In the genomic region with DNA sequence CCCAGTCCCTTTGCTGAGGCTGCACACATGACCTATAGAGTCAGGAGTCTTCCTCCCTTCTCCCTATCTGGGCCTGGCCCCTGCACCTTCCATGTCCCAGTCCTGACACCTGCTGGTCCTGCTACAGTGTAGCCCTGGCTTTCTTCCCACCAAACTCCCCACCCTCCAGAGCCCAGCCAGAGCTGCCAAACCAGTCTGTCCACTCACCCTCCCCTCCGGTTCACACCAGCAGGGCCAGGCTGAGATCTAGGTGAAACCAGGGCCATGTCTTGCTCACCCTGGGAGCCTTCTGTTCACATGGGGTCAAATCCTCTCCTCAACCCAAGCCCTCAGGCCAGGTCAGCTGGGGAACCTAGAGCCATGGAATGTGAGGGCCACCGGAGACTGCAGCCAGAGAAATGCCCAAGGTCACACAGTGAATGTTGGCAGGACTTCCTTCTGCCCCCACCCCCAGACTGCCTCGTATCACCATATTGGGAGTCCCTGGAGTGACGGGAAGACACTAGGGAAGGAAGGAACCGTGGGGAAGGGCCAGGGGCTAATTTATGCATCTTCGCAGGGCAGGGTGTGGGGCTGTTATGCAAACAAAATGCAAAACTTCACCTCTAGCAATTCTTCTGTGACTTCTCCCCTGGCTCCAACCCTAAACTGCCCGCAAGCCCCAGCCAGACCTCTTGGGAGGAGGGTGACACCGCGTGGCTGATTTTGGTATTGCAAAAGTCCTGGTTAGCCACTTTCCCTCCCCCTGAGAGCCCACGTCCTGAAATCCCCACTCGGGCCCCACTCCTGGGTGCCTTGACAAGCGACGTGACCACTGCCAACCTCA, we compare ENCODE assay signal across 8 cellular contexts. TPM values are rescaled to one million over a fixed set of nuclear protein-coding genes. Genes with fewer than 3 reads are reported as not detected.
DNase-seq lines count a peak whose midpoint lies in the region; ATAC-seq and TF ChIP-seq lines count a peak whose summit lies in the region.

No MANE protein-coding gene starts in this region.

- peaks cover 9 to 48% (median 44%) of the 10 kb centered on the region in 5 donors for H3K4me1 ChIP-seq in subcutaneous abdominal adipose tissue (ENCODE audit: control insufficient read depth in 5 of 5, insufficient read depth in 5 of 5, low read length in 5 of 5)

- H3K4me2 ChIP-seq in neural cell (ENCODE audit: low read length), result no peak overlapping the region

- H3K4me3 Mint-ChIP-seq in activated T-helper 17 cell treated with anti-CD3 and anti-CD28 coated beads, Interleukin-2, amount 50 U/mL, for 72 hours, result no peak overlapping the region

- H3K27me3 Mint-ChIP-seq in activated T-helper 17 cell treated with anti-CD3 and anti-CD28 coated beads, Interleukin-2, amount 50 U/mL, for 72 hours, result peaks cover 14% of the 10 kb centered on the region

- H3K9me3 ChIP-seq in neural cell (ENCODE audit: low read length) (no peaks in the 10 kb centered on the region), subcutaneous abdominal adipose tissue (ENCODE audit: control insufficient read depth in 5 of 5, low read length in 5 of 5) (no peaks in the 10 kb centered on the region)

- TF ChIP-seq EP300 in neural cell (conservative IDR thresholded peaks at IDR 0.05; ENCODE audit: poor library complexity, severe bottlenecking), result no peak

- no peaks in the 10 kb centered on the region for H3K79me2 ChIP-seq in neural cell (replicated peaks; ENCODE audit: insufficient read depth, low read length)

- no peak overlapping the region for H2AFZ ChIP-seq in neural cell (ENCODE audit: low read depth, low read length)

- H3K4me1 Mint-ChIP-seq in activated T-helper 17 cell treated with anti-CD3 and anti-CD28 coated beads, Interleukin-2, amount 50 U/mL, for 72 hours, result no peaks in the 10 kb centered on the region

- DNase-seq in ELR (ENCODE audit: low read depth), result peak; percentile 76
- DNase-seq in OCI-M1 (lab: John Stamatoyannopoulos, UW), result peak; percentile 76
- DNase-seq in foreskin melanocyte, result peak; percentile 73

- no peak overlapping the region for H3K27ac Mint-ChIP-seq in activated T-helper 17 cell treated with anti-CD3 and anti-CD28 coated beads, Interleukin-2, amount 50 U/mL, for 72 hours

- H3F3A ChIP-seq in neural cell (ENCODE audit: insufficient read depth, low read length, poor library complexity, severe bottlenecking), result no peaks in the 10 kb centered on the region

- no peaks in the 10 kb centered on the region for H4K20me1 ChIP-seq in neural cell (ENCODE audit: insufficient read depth)

- peak; percentile 65 for ATAC-seq in HG03354 (IDR thresholded peaks at IDR 0.05; ENCODE audit: poor library complexity, severe bottlenecking, unreplicated experiment)
- ATAC-seq in activated T-helper 17 cell treated with anti-CD3 and anti-CD28 coated beads, Interleukin-2, amount 50 U/mL, for 72 hours (replicated peaks), result peak; percentile 59
- ATAC-seq in HG02840 (IDR thresholded peaks at IDR 0.05; ENCODE audit: low FRiP score, unreplicated experiment), result no peak

- H3K4me3 ChIP-seq in neural cell (ENCODE audit: low read length), result no peak overlapping the region
- peak overlapping the region in 4 of 5 donors; percentile 29 to 41 (median 33) for H3K4me3 ChIP-seq in subcutaneous abdominal adipose tissue (ENCODE audit: low read depth in 1 of 5, low read length in 5 of 5)

- H3K9me2 ChIP-seq in neural cell (ENCODE audit: insufficient read depth, low read length), result no peaks in the 10 kb centered on the region

- peak; percentile 85 for TF ChIP-seq RAD21 in neural cell (conservative IDR thresholded peaks at IDR 0.05)

- H3K27ac ChIP-seq in neural cell (ENCODE audit: low read length), result no peak overlapping the region
- peak overlapping the region; percentile 87 for H3K27ac ChIP-seq in subcutaneous abdominal adipose tissue (ENCODE audit: low read depth, low read length)

- peak; percentile 88 for TF ChIP-seq CTCF in neural cell (IDR thresholded peaks at IDR 0.05; ENCODE audit: poor library complexity, severe bottlenecking)

- H3K36me3 ChIP-seq in neural cell (ENCODE audit: insufficient read depth, low read length) (no peaks in the 10 kb centered on the region), subcutaneous abdominal adipose tissue (ENCODE audit: control insufficient read depth in 5 of 5, insufficient read depth in 5 of 5, low read length in 5 of 5) (peaks cover 0 to 38% (median 23%) of the 10 kb centered on the region in 5 donors)

- H3K27me3 ChIP-seq in neural cell (ENCODE audit: insufficient read depth, low read depth, low read length) (no peaks in the 10 kb centered on the region), subcutaneous abdominal adipose tissue (ENCODE audit: control insufficient read depth in 5 of 5, insufficient read depth in 4 of 5, low read length in 5 of 5) (no peaks in the 10 kb centered on the region)

- H3K36me3 Mint-ChIP-seq in activated T-helper 17 cell treated with anti-CD3 and anti-CD28 coated beads, Interleukin-2, amount 50 U/mL, for 72 hours (ENCODE audit: low read depth), result no peaks in the 10 kb centered on the region

- H3K9ac ChIP-seq in neural cell (ENCODE audit: low read length), result no peak overlapping the region
- peak overlapping the region in 3 of 5 donors; percentile 41 to 57 (median 50) for H3K9ac ChIP-seq in subcutaneous abdominal adipose tissue (ENCODE audit: low read length in 5 of 5)

- no peaks in the 10 kb centered on the region for H3K9me3 Mint-ChIP-seq in activated T-helper 17 cell treated with anti-CD3 and anti-CD28 coated beads, Interleukin-2, amount 50 U/mL, for 72 hours

TF ChIP-seq in neural cell, 6 proteins besides CTCF, POLR2A, EP300 and RAD21:
- TF ChIP-seq SMC3 (conservative IDR thresholded peaks at IDR 0.05; ENCODE audit: poor library complexity) (peak; percentile 90), EZH2 (IDR thresholded peaks at IDR 0.05; ENCODE audit: borderline replicate concordance, insufficient read depth, low read length, poor library complexity, severe bottlenecking) (no peak), MXI1 (conservative IDR thresholded peaks at IDR 0.05; ENCODE audit: poor library complexity, severe bottlenecking) (no peak), POLR2AphosphoS5 (IDR thresholded peaks at IDR 0.05) (no peak)
- TF ChIP-seq, protein P1, sequence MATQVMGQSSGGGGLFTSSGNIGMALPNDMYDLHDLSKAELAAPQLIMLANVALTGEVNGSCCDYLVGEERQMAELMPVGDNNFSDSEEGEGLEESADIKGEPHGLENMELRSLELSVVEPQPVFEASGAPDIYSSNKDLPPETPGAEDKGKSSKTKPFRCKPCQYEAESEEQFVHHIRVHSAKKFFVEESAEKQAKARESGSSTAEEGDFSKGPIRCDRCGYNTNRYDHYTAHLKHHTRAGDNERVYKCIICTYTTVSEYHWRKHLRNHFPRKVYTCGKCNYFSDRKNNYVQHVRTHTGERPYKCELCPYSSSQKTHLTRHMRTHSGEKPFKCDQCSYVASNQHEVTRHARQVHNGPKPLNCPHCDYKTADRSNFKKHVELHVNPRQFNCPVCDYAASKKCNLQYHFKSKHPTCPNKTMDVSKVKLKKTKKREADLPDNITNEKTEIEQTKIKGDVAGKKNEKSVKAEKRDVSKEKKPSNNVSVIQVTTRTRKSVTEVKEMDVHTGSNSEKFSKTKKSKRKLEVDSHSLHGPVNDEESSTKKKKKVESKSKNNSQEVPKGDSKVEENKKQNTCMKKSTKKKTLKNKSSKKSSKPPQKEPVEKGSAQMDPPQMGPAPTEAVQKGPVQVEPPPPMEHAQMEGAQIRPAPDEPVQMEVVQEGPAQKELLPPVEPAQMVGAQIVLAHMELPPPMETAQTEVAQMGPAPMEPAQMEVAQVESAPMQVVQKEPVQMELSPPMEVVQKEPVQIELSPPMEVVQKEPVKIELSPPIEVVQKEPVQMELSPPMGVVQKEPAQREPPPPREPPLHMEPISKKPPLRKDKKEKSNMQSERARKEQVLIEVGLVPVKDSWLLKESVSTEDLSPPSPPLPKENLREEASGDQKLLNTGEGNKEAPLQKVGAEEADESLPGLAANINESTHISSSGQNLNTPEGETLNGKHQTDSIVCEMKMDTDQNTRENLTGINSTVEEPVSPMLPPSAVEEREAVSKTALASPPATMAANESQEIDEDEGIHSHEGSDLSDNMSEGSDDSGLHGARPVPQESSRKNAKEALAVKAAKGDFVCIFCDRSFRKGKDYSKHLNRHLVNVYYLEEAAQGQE (IDR thresholded peaks at IDR 0.05; ENCODE audit: borderline replicate concordance), result no peak

RNA-seq across cellular contexts. Expression of a gene that starts 14.6 kb away (rescaled TPM):
- total RNA-seq in activated T-helper 17 cell treated with anti-CD3 and anti-CD28 coated beads, Interleukin-2, amount 50 U/mL, for 72 hours, result 10 to 100 TPM in 1 of 2 donors, 1 to 10 TPM in 1; 4.4 to 44.9 TPM
- polyA plus RNA-seq in neural cell, result 1.5 and 2.1 TPM in 2 replicates
- polyA minus RNA-seq in neural cell, result 8.8 and 9.7 TPM in 2 replicates
